13 cellular contexts compared by ENCODE assay signal in the genomic region with DNA sequence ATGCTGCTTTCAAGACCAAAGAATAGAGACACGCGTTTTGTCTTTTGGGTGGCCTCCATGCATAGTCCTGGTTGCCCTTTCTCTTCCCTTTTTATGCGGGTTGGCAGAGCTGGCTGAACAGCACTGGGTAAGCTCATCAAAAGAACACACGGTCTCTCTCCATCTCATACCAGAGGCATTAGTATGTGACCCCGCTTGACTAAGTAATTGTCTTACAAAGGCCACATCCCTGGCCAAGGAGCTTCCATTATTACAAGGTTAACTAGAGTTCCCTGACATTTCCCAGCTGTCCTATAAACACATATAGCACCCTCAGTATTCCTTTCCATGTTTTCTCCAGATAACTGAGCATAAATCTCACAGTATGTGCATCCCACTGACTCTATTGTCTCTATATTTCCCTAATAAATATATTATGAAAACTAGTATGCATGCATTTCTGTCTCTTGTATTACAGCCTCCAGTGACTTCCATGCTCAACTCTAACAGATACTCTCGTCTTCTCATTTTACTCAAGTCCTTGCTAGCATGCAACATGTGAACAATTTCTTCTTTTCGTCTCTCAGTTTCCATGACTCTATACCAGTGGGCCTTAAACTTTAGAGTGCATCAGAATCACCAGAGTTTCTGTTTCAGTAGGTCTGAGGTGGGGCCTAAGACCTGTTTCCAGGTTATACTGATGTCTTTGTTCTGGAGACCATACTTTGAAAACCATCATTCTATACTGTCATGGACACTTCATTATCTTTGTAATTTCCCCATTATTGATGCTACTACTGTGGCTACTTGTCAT.
DNase-seq lines count a peak whose midpoint lies in the region; ATAC-seq, FAIRE-seq and TF ChIP-seq lines count a peak whose summit lies in the region.
"Had no signal": no experiment of that assay in that cellular context is flagged by ENCODE, and none has a peak within 500 bp of the region (broad histone marks: within the 10 kb centered on the region; RNA-seq: fewer than 3 reads in every experiment).

No MANE protein-coding gene starts in this region.

- H3K9me2 ChIP-seq in GM23338 (ENCODE audit: insufficient read depth) = no peaks in the 10 kb centered on the region; the same call in 1 of the 2 replicates

- H3K27me3 ChIP-seq in GM23338 (ENCODE audit: insufficient read depth) = no peaks in the 10 kb centered on the region
- no peaks in the 10 kb centered on the region for H3K27me3 ChIP-seq in sigmoid colon
- H3K27me3 ChIP-seq: gastroesophageal sphincter had no signal

- H2AFZ ChIP-seq in GM23338 = peak overlapping the region; percentile 3; the same call in 1 of the 2 replicates

- no peak overlapping the region for H3K27ac Mint-ChIP-seq in GM23338
- H3K27ac Mint-ChIP-seq in effector memory CD8-positive, alpha-beta T cell = no peak overlapping the region
- H3K27ac Mint-ChIP-seq: dendritic cell treated with granulocyte-macrophage colony-stimulating factor and Interleukin-4, amounts not matched to agents 40 ng/mL and 50 ng/mL, for 4 days had no signal

- no peaks in the 10 kb centered on the region for H3K27me3 Mint-ChIP-seq in GM23338 (ENCODE audit: insufficient read depth, low read depth, poor library complexity)
- H3K27me3 Mint-ChIP-seq in effector memory CD8-positive, alpha-beta T cell = peaks cover 0 to 11% of the 10 kb centered on the region in 2 donors
- H3K27me3 Mint-ChIP-seq: dendritic cell treated with granulocyte-macrophage colony-stimulating factor and Interleukin-4, amounts not matched to agents 40 ng/mL and 50 ng/mL, for 4 days had no signal

- WGBS in sigmoid colon, 2 donors = 90 to 94% methylated on average over 7 of the region's 7 CpGs

- H3K9me3 Mint-ChIP-seq in GM23338 = no peaks in the 10 kb centered on the region
- peaks cover 0 to 1% of the 10 kb centered on the region in 2 donors for H3K9me3 Mint-ChIP-seq in effector memory CD8-positive, alpha-beta T cell
- H3K9me3 Mint-ChIP-seq: dendritic cell treated with granulocyte-macrophage colony-stimulating factor and Interleukin-4, amounts not matched to agents 40 ng/mL and 50 ng/mL, for 4 days had no signal

- no peaks in the 10 kb centered on the region for H3K9me3 ChIP-seq in sigmoid colon
- H3K9me3 ChIP-seq: gastroesophageal sphincter had no signal

- TF ChIP-seq POLR2A in sigmoid colon (IDR thresholded peaks at IDR 0.05) = no peak

- H3F3A ChIP-seq in GM23338 (replicated peaks; ENCODE audit: low read depth) = no peaks in the 10 kb centered on the region

- no peak for TF ChIP-seq CTCF in GM23338 (conservative IDR thresholded peaks at IDR 0.05; ENCODE audit: low read depth in 2 of 2)
- TF ChIP-seq CTCF in sigmoid colon (IDR thresholded peaks at IDR 0.05) = no peak

- H3K36me3 ChIP-seq in GM23338 (ENCODE audit: insufficient read depth) (no peaks in the 10 kb centered on the region), sigmoid colon (no peaks in the 10 kb centered on the region)
- H3K36me3 ChIP-seq: gastroesophageal sphincter, WERI-Rb-1 had no signal

- H3K79me2 ChIP-seq in GM23338 (replicated peaks; ENCODE audit: insufficient read depth) = no peaks in the 10 kb centered on the region

- DNase-seq in GM19239 (ENCODE audit: insufficient read length, low spot score) (no peak), GM23338 (ENCODE audit: low spot score) (no peak), sigmoid colon (no peak), SIG-M5 (lab: John Stamatoyannopoulos, UW) (no peak)
- DNase-seq in effector memory CD8-positive, alpha-beta T cell = no peak
- no peak for DNase-seq in stimulated activated CD4-positive, alpha-beta T cell treated with anti-CD3 and anti-CD28 coated beads, Interleukin-4, amount 100 ng/mL, for 1 hour
- DNase-seq: amniotic stem cell, NCI-H2081, WERI-Rb-1 had no signal

- no peak overlapping the region for H3K27ac ChIP-seq in GM23338 (ENCODE audit: low read depth)
- peak overlapping the region in 3 of 4 donors; percentile 34 to 57 (median 48) for H3K27ac ChIP-seq in sigmoid colon
- H3K27ac ChIP-seq: gastroesophageal sphincter, SK-N-MC, WERI-Rb-1 had no signal

- H3K4me1 ChIP-seq in GM23338 (ENCODE audit: insufficient read depth) (0 out of 2 replicates have a peak, but pooled peaks cover 4% of the 10 kb centered on the region), sigmoid colon (peaks cover 0 to 18% (median 9%) of the 10 kb centered on the region in 4 donors)

- intact Hi-C loops in sigmoid colon (cut with DNase I) = no loop called here

- ATAC-seq in GM23338 = no peak
- ATAC-seq in HG03469 (IDR thresholded peaks at IDR 0.05; ENCODE audit: unreplicated experiment) = peak; percentile 97
- no peak for ATAC-seq in effector memory CD8-positive, alpha-beta T cell (replicated peaks)
- ATAC-seq: gastroesophageal sphincter had no signal

- peak in 1 of 4 donors; percentile 13 for TF ChIP-seq EP300 in sigmoid colon (IDR thresholded peaks at IDR 0.05)

- H3K4me1 Mint-ChIP-seq in GM23338 = peaks cover 8% of the 10 kb centered on the region; the same call in 2 of the 3 replicates
- H3K4me1 Mint-ChIP-seq in effector memory CD8-positive, alpha-beta T cell (ENCODE audit: low read depth in 2 of 2) = no peaks in the 10 kb centered on the region

- no peak overlapping the region for H3K4me3 Mint-ChIP-seq in GM23338
- no peak overlapping the region for H3K4me3 Mint-ChIP-seq in effector memory CD8-positive, alpha-beta T cell
- H3K4me3 Mint-ChIP-seq: dendritic cell treated with granulocyte-macrophage colony-stimulating factor and Interleukin-4, amounts not matched to agents 40 ng/mL and 50 ng/mL, for 4 days had no signal

- no peak overlapping the region for H3K4me2 ChIP-seq in GM23338

- no peak overlapping the region for H3K4me3 ChIP-seq in GM23338
- H3K4me3 ChIP-seq in sigmoid colon = no peak overlapping the region
- H3K4me3 ChIP-seq: gastroesophageal sphincter, SK-N-MC had no signal

- H4K20me1 ChIP-seq in GM23338 (replicated peaks; ENCODE audit: insufficient read depth) = no peaks in the 10 kb centered on the region

- H3K36me3 Mint-ChIP-seq in GM23338 (ENCODE audit: low read depth) = no peaks in the 10 kb centered on the region
- H3K36me3 Mint-ChIP-seq in effector memory CD8-positive, alpha-beta T cell (ENCODE audit: insufficient read depth) = no peaks in the 10 kb centered on the region

- FAIRE-seq in GM19239 (lab: Jason Lieb, UNC) = peak; percentile 62

TF ChIP-seq in GM23338, 12 proteins besides CTCF, POLR2A, EP300 and RAD21 (continues in another document):
- TF ChIP-seq STAT1 (IDR thresholded peaks at IDR 0.05; ENCODE audit: unreplicated experiment) (no peak), JUNB (IDR thresholded peaks at IDR 0.05; ENCODE audit: unreplicated experiment) (no peak), POLR2AphosphoS5 (IDR thresholded peaks at IDR 0.05; ENCODE audit: low read depth) (no peak), ZNF331 (CRISPR knock-in tag; IDR thresholded peaks at IDR 0.05; ENCODE audit: low read depth) (no peak), NANOG (IDR thresholded peaks at IDR 0.05; ENCODE audit: borderline replicate concordance) (no peak), ZNF114 (CRISPR knock-in tag; IDR thresholded peaks at IDR 0.05) (no peak), EZH2phosphoT487 (IDR thresholded peaks at IDR 0.05; ENCODE audit: unreplicated experiment) (no peak)
- TF ChIP-seq, protein P1, sequence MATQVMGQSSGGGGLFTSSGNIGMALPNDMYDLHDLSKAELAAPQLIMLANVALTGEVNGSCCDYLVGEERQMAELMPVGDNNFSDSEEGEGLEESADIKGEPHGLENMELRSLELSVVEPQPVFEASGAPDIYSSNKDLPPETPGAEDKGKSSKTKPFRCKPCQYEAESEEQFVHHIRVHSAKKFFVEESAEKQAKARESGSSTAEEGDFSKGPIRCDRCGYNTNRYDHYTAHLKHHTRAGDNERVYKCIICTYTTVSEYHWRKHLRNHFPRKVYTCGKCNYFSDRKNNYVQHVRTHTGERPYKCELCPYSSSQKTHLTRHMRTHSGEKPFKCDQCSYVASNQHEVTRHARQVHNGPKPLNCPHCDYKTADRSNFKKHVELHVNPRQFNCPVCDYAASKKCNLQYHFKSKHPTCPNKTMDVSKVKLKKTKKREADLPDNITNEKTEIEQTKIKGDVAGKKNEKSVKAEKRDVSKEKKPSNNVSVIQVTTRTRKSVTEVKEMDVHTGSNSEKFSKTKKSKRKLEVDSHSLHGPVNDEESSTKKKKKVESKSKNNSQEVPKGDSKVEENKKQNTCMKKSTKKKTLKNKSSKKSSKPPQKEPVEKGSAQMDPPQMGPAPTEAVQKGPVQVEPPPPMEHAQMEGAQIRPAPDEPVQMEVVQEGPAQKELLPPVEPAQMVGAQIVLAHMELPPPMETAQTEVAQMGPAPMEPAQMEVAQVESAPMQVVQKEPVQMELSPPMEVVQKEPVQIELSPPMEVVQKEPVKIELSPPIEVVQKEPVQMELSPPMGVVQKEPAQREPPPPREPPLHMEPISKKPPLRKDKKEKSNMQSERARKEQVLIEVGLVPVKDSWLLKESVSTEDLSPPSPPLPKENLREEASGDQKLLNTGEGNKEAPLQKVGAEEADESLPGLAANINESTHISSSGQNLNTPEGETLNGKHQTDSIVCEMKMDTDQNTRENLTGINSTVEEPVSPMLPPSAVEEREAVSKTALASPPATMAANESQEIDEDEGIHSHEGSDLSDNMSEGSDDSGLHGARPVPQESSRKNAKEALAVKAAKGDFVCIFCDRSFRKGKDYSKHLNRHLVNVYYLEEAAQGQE (IDR thresholded peaks at IDR 0.05; ENCODE audit: unreplicated experiment) = no peak
- TF ChIP-seq, protein P2, sequence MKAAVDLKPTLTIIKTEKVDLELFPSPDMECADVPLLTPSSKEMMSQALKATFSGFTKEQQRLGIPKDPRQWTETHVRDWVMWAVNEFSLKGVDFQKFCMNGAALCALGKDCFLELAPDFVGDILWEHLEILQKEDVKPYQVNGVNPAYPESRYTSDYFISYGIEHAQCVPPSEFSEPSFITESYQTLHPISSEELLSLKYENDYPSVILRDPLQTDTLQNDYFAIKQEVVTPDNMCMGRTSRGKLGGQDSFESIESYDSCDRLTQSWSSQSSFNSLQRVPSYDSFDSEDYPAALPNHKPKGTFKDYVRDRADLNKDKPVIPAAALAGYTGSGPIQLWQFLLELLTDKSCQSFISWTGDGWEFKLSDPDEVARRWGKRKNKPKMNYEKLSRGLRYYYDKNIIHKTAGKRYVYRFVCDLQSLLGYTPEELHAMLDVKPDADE (IDR thresholded peaks at IDR 0.05) = no peak
